Comparison of ENCODE assay signal across 2 cellular contexts in the genomic region with DNA sequence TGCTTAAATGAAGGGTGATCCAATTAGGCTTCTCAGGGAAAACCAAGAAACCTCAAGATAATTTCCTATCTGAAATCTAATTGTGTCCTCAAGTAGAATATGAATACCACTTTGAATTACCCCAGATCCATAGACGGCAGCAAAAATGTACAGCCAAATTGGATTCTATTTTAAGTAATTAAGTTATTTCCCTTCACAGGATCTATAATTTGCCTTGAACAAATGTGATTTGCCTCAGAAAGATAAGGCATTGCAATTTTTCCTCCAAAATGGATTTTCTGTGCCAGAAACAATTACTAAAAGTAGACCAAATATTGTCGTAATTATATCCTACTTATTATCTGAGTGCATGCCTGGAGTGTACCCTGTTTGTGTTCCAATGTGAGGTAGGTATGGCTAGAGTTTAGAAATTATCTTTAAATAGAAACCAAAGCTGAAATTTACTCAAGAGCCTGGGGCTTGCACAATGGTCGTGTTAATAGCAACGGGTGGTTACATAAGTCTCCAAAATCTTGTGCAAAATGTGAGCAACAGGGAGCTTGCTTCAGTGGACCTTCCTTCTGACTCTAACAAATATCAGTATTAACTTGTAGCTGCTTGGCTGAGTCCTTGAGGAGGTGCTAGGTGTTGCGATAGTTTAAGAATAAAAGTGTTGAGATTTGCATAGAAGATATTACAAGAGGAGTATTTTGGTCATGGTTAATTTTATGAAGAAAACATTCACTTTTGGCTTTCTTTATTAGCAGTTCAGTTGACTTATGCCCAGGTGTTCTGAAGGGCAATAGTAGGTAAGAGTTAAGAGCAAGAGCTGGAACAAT.
A peak's percentile ranks its signal among the peaks of the same experiment; 100 is the strongest.
TF ChIP-seq lines count a peak whose summit lies in the region.

No MANE protein-coding gene starts in this region.

TF ChIP-seq in GM12891, 5 proteins besides CTCF, POLR2A, EP300 and RAD21 (continued from another document):
- no peak for TF ChIP-seq PAX5 (IDR thresholded peaks at IDR 0.05; ENCODE audit: insufficient read depth, low read length, severe bottlenecking)

TF ChIP-seq in SK-N-SH, 30 proteins besides CTCF, POLR2A, EP300 and RAD21 (continued from another document):
- TF ChIP-seq, protein P1, sequence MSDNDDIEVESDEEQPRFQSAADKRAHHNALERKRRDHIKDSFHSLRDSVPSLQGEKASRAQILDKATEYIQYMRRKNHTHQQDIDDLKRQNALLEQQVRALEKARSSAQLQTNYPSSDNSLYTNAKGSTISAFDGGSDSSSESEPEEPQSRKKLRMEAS (IDR thresholded peaks at IDR 0.05; ENCODE audit: low read depth) = no peak
- TF ChIP-seq NRF1 (IDR thresholded peaks at IDR 0.05; ENCODE audit: low read depth, low read length) (no peak), SMC3 (IDR thresholded peaks at IDR 0.05; ENCODE audit: low read depth, low read length) (no peak), EZH2phosphoT487 (IDR thresholded peaks at IDR 0.05; ENCODE audit: borderline replicate concordance, low read depth) (no peak), POLR2AphosphoS5 (IDR thresholded peaks at IDR 0.05; ENCODE audit: low read depth, low read length) (no peak), RCOR1 (IDR thresholded peaks at IDR 0.05; ENCODE audit: low read length) (peak; percentile 95), CHD2 (IDR thresholded peaks at IDR 0.05; ENCODE audit: low read length, partially characterized antibody) (peak; percentile 65), GABPA (IDR thresholded peaks at IDR 0.05; ENCODE audit: low read depth) (no peak), GATA2 (CRISPR knock-in tag; IDR thresholded peaks at IDR 0.05) (peak; percentile 92), JUND (IDR thresholded peaks at IDR 0.05) (no peak), YY1 (IDR thresholded peaks at IDR 0.05; ENCODE audit: low read depth) (no peak), ELF1 (IDR thresholded peaks at IDR 0.05) (no peak), MEF2A (IDR thresholded peaks at IDR 0.05; ENCODE audit: borderline replicate concordance, low read depth) (no peak), TCF12 (IDR thresholded peaks at IDR 0.05) (no peak; the same call in none of the 2 replicates), NFIC (IDR thresholded peaks at IDR 0.05; ENCODE audit: borderline replicate concordance) (peak; percentile 9; the same call in 1 of the 2 replicates), SIN3A (IDR thresholded peaks at IDR 0.05; ENCODE audit: borderline replicate concordance, low read depth, low read length) (no peak), RXRA (IDR thresholded peaks at IDR 0.05; ENCODE audit: borderline replicate concordance, low read depth) (no peak), FOXJ3 (CRISPR knock-in tag; IDR thresholded peaks at IDR 0.05) (0 out of 2 replicates have a peak, but pooled peaks have one; percentile 23), MXI1 (IDR thresholded peaks at IDR 0.05; ENCODE audit: low read depth, low read length) (peak; percentile 48; the same call in 1 of the 2 replicates), FOXM1 (IDR thresholded peaks at IDR 0.05; ENCODE audit: low read depth) (no peak), TAF1 (IDR thresholded peaks at IDR 0.05; ENCODE audit: borderline replicate concordance, low read depth, low read length) (no peak), FOSL2 (IDR thresholded peaks at IDR 0.05; ENCODE audit: borderline replicate concordance, low read depth) (no peak), RFX5 (IDR thresholded peaks at IDR 0.05; ENCODE audit: low read length) (no peak)
- TF ChIP-seq, protein P2, sequence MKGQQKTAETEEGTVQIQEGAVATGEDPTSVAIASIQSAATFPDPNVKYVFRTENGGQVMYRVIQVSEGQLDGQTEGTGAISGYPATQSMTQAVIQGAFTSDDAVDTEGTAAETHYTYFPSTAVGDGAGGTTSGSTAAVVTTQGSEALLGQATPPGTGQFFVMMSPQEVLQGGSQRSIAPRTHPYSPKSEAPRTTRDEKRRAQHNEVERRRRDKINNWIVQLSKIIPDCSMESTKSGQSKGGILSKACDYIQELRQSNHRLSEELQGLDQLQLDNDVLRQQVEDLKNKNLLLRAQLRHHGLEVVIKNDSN (IDR thresholded peaks at IDR 0.05; ENCODE audit: borderline replicate concordance, low read depth) = no peak
- TF ChIP-seq, protein P3, sequence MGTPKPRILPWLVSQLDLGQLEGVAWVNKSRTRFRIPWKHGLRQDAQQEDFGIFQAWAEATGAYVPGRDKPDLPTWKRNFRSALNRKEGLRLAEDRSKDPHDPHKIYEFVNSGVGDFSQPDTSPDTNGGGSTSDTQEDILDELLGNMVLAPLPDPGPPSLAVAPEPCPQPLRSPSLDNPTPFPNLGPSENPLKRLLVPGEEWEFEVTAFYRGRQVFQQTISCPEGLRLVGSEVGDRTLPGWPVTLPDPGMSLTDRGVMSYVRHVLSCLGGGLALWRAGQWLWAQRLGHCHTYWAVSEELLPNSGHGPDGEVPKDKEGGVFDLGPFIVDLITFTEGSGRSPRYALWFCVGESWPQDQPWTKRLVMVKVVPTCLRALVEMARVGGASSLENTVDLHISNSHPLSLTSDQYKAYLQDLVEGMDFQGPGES (IDR thresholded peaks at IDR 0.05; ENCODE audit: low read depth, low read length) = no peak
- TF ChIP-seq, protein P4, sequence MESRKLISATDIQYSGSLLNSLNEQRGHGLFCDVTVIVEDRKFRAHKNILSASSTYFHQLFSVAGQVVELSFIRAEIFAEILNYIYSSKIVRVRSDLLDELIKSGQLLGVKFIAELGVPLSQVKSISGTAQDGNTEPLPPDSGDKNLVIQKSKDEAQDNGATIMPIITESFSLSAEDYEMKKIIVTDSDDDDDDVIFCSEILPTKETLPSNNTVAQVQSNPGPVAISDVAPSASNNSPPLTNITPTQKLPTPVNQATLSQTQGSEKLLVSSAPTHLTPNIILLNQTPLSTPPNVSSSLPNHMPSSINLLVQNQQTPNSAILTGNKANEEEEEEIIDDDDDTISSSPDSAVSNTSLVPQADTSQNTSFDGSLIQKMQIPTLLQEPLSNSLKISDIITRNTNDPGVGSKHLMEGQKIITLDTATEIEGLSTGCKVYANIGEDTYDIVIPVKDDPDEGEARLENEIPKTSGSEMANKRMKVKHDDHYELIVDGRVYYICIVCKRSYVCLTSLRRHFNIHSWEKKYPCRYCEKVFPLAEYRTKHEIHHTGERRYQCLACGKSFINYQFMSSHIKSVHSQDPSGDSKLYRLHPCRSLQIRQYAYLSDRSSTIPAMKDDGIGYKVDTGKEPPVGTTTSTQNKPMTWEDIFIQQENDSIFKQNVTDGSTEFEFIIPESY (IDR thresholded peaks at IDR 0.05; ENCODE audit: borderline replicate concordance, low read depth) = no peak
- TF ChIP-seq, protein P5, sequence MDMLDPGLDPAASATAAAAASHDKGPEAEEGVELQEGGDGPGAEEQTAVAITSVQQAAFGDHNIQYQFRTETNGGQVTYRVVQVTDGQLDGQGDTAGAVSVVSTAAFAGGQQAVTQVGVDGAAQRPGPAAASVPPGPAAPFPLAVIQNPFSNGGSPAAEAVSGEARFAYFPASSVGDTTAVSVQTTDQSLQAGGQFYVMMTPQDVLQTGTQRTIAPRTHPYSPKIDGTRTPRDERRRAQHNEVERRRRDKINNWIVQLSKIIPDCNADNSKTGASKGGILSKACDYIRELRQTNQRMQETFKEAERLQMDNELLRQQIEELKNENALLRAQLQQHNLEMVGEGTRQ (IDR thresholded peaks at IDR 0.05; ENCODE audit: borderline replicate concordance, low read depth, low read length) = no peak
- TF ChIP-seq, protein P6, sequence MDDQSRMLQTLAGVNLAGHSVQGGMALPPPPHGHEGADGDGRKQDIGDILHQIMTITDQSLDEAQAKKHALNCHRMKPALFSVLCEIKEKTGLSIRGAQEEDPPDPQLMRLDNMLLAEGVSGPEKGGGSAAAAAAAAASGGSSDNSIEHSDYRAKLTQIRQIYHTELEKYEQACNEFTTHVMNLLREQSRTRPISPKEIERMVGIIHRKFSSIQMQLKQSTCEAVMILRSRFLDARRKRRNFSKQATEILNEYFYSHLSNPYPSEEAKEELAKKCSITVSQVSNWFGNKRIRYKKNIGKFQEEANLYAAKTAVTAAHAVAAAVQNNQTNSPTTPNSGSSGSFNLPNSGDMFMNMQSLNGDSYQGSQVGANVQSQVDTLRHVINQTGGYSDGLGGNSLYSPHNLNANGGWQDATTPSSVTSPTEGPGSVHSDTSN (IDR thresholded peaks at IDR 0.05) = no peak
- TF ChIP-seq, protein P7, sequence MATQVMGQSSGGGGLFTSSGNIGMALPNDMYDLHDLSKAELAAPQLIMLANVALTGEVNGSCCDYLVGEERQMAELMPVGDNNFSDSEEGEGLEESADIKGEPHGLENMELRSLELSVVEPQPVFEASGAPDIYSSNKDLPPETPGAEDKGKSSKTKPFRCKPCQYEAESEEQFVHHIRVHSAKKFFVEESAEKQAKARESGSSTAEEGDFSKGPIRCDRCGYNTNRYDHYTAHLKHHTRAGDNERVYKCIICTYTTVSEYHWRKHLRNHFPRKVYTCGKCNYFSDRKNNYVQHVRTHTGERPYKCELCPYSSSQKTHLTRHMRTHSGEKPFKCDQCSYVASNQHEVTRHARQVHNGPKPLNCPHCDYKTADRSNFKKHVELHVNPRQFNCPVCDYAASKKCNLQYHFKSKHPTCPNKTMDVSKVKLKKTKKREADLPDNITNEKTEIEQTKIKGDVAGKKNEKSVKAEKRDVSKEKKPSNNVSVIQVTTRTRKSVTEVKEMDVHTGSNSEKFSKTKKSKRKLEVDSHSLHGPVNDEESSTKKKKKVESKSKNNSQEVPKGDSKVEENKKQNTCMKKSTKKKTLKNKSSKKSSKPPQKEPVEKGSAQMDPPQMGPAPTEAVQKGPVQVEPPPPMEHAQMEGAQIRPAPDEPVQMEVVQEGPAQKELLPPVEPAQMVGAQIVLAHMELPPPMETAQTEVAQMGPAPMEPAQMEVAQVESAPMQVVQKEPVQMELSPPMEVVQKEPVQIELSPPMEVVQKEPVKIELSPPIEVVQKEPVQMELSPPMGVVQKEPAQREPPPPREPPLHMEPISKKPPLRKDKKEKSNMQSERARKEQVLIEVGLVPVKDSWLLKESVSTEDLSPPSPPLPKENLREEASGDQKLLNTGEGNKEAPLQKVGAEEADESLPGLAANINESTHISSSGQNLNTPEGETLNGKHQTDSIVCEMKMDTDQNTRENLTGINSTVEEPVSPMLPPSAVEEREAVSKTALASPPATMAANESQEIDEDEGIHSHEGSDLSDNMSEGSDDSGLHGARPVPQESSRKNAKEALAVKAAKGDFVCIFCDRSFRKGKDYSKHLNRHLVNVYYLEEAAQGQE (IDR thresholded peaks at IDR 0.05; ENCODE audit: low read depth, low read length) = no peak
